ENCODE assay signal across 8 cellular contexts in the genomic region with DNA sequence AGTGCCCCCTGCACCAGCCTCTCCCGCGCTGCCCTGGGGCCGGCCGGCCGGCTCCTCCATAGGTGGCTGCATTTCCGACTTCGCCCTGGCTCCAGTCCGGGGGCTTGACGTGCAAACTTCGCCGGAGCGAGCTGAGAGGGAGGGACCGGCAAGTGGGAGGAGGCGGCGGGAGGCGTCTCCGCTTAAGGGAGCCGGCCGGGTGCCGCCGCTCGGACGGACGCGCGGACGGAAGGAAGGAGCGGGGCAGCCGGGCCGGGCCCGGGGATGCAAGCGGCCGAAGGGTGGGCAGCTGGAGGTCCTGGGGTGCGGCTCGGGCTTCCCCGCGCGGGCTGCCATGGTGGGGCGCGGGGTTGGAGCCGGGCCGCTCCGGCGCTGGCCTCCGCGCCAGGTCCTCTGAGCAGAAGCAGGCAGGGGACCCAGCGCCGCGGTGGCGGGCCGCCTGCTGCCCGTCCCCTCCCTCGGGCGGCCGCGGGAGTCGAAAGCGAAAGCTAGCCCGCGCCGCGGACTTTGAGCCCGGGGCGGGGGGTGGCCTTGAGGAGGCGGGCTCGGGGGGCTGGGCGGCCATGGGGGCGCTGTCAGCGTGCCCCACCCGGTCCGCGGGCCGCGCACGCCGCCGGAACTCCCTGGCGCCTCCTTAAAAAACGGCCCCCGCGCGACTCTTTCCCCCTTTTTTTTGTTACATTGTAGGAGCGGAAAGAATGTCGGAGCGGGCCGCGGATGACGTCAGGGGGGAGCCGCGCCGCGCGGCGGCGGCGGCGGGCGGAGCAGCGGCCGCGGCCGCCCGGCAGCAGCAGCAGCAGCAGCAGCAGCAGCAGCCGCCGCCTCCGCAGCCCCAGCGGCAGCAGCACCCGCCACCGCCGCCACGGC.
A peak's percentile ranks its signal among the peaks of the same experiment; 100 is the strongest.
DNase-seq lines count a peak whose midpoint lies in the region; ATAC-seq and TF ChIP-seq lines count a peak whose summit lies in the region.

Gene SCAANT1, minus strand, starts transcription at position 483 of the 867 bp plus-strand sequence.

- peak within 1 kb of the TSS; percentile 70 for H3K4me3 ChIP-seq in retinal pigment epithelial cell (ENCODE audit: low read length)

- peak; percentile 73 for ATAC-seq in HG02623 (IDR thresholded peaks at IDR 0.05; ENCODE audit: unreplicated experiment)

- no peak for TF ChIP-seq CTCF in retinal pigment epithelial cell (conservative IDR thresholded peaks at IDR 0.05; ENCODE audit: low read depth, low read length)

- TF ChIP-seq POLR2A in GM15510 (IDR thresholded peaks at IDR 0.05; ENCODE audit: borderline replicate concordance, extremely low read depth, insufficient read length) = peak; percentile 51

- DNase-seq in NCI-H1092 (lab: John Stamatoyannopoulos, UW) = peak; percentile 60
- peak; percentile 75 for DNase-seq in T1000 (lab: John Stamatoyannopoulos, UW)
- peak; percentile 95 for DNase-seq in astrocyte of the hippocampus (ENCODE audit: low read depth, low spot score)
- peak; percentile 71 to 80 for DNase-seq in hippocampal formation (lab: John Stamatoyannopoulos, UW)
- peak; percentile 73 for DNase-seq in retinal pigment epithelial cell (ENCODE audit: low read depth)
- DNase-seq in NCI-H128 (lab: John Stamatoyannopoulos, UW; ENCODE audit: unreplicated experiment) = no peak
